ENCODE assay signal across 24 cellular contexts in genomic region chr11:118868659-118869058, GRCh38. TPM values are rescaled to one million over a fixed set of nuclear protein-coding genes. Genes with fewer than 3 reads are reported as not detected.
A peak's percentile ranks its signal among the peaks of the same experiment; 100 is the strongest.
DNase-seq lines count a peak whose midpoint lies in the region; ATAC-seq and TF ChIP-seq lines count a peak whose summit lies in the region.
"Had no signal": no experiment of that assay in that cellular context is flagged by ENCODE, and none has a peak within 500 bp of the region (broad histone marks: within the 10 kb centered on the region; RNA-seq: fewer than 3 reads in every experiment).

No MANE protein-coding gene starts in this region.

- no peak for ATAC-seq in activated T-cell treated with anti-CD3 and anti-CD28 coated beads, Interleukin-2, amount 50 U/mL, for 72 hours (replicated peaks in 1 of 2)
- no peak for ATAC-seq in stimulated activated memory B cell treated with anti-CD40 and anti-IgM and Interleukin-4, amounts not matched to agents 10 μg/mL and 1 μg/mL and 100 μg/mL, for 72 hours
- ATAC-seq in GM19023 (IDR thresholded peaks at IDR 0.05; ENCODE audit: unreplicated experiment) = no peak
- ATAC-seq: A549; activated T-cell treated with anti-CD3 and anti-CD28 coated beads, Interleukin-2, amount 50 U/mL, for 4 hours had no signal

- H2AFZ ChIP-seq in KMS-11 (ENCODE audit: low read depth) = no peak overlapping the region
- H2AFZ ChIP-seq: GM23248 had no signal

- peaks cover 0 to 1% of the 10 kb centered on the region in 2 donors for H3K36me3 Mint-ChIP-seq in activated T-cell treated with anti-CD3 and anti-CD28 coated beads, Interleukin-2, amount 50 U/mL, for 72 hours (ENCODE audit: insufficient read depth in 2 of 2)
- no peaks in the 10 kb centered on the region for H3K36me3 Mint-ChIP-seq in activated T-cell treated with anti-CD3 and anti-CD28 coated beads, Interleukin-2, amount 50 U/mL, for 24 hours (ENCODE audit: low read depth)
- H3K36me3 Mint-ChIP-seq in stimulated activated memory B cell treated with anti-CD40 and anti-IgM and Interleukin-4, amounts not matched to agents 10 μg/mL and 1 μg/mL and 100 μg/mL, for 72 hours = no peaks in the 10 kb centered on the region
- H3K36me3 Mint-ChIP-seq: activated naive CD8-positive, alpha-beta T cell treated with anti-CD3 and anti-CD28 coated beads, Interleukin-2, amount 10 ng/mL, durations not matched to agents 7 days and 5 days had no signal

- H3K27me3 Mint-ChIP-seq in activated T-cell treated with anti-CD3 and anti-CD28 coated beads, Interleukin-2, amount 50 U/mL, for 72 hours (ENCODE audit: low read depth) = no peaks in the 10 kb centered on the region
- H3K27me3 Mint-ChIP-seq in activated T-cell treated with anti-CD3 and anti-CD28 coated beads, Interleukin-2, amount 50 U/mL, for 24 hours = no peaks in the 10 kb centered on the region
- H3K27me3 Mint-ChIP-seq in stimulated activated memory B cell treated with anti-CD40 and anti-IgM and Interleukin-4, amounts not matched to agents 10 μg/mL and 1 μg/mL and 100 μg/mL, for 72 hours = no peaks in the 10 kb centered on the region
- H3K27me3 Mint-ChIP-seq: activated naive CD8-positive, alpha-beta T cell treated with anti-CD3 and anti-CD28 coated beads, Interleukin-2, amount 10 ng/mL, durations not matched to agents 7 days and 5 days had no signal

- peaks cover 45% of the 10 kb centered on the region for H3K4me1 ChIP-seq in KMS-11 (ENCODE audit: low read depth, poor library complexity, severe bottlenecking)
- H3K4me1 ChIP-seq: A549 had no signal

- H3K9me3 Mint-ChIP-seq in activated T-cell treated with anti-CD3 and anti-CD28 coated beads, Interleukin-2, amount 50 U/mL, for 72 hours = no peaks in the 10 kb centered on the region
- no peaks in the 10 kb centered on the region for H3K9me3 Mint-ChIP-seq in activated T-cell treated with anti-CD3 and anti-CD28 coated beads, Interleukin-2, amount 50 U/mL, for 24 hours
- H3K9me3 Mint-ChIP-seq in stimulated activated memory B cell treated with anti-CD40 and anti-IgM and Interleukin-4, amounts not matched to agents 10 μg/mL and 1 μg/mL and 100 μg/mL, for 72 hours = no peaks in the 10 kb centered on the region
- H3K9me3 Mint-ChIP-seq: activated naive CD8-positive, alpha-beta T cell treated with anti-CD3 and anti-CD28 coated beads, Interleukin-2, amount 10 ng/mL, durations not matched to agents 7 days and 5 days; activated T-cell treated with anti-CD3 and anti-CD28 coated beads, Interleukin-2, amount 50 U/mL, for 4 hours; neural crest cell had no signal

- peaks cover 53% of the 10 kb centered on the region for H3K4me1 Mint-ChIP-seq in activated T-cell treated with anti-CD3 and anti-CD28 coated beads, Interleukin-2, amount 50 U/mL, for 72 hours (ENCODE audit: low read depth)
- H3K4me1 Mint-ChIP-seq in activated T-cell treated with anti-CD3 and anti-CD28 coated beads, Interleukin-2, amount 50 U/mL, for 24 hours (ENCODE audit: low read depth) = peaks cover 41% of the 10 kb centered on the region
- H3K4me1 Mint-ChIP-seq in stimulated activated memory B cell treated with anti-CD40 and anti-IgM and Interleukin-4, amounts not matched to agents 10 μg/mL and 1 μg/mL and 100 μg/mL, for 72 hours = peaks cover 45% of the 10 kb centered on the region

- no peaks in the 10 kb centered on the region for H3K36me3 ChIP-seq in KMS-11 (ENCODE audit: insufficient read depth)
- H3K36me3 ChIP-seq: uterus had no signal

- H3K4me3 Mint-ChIP-seq in activated T-cell treated with anti-CD3 and anti-CD28 coated beads, Interleukin-2, amount 50 U/mL, for 72 hours = peak overlapping the region; percentile 20 to 46
- no peak overlapping the region for H3K4me3 Mint-ChIP-seq in activated T-cell treated with anti-CD3 and anti-CD28 coated beads, Interleukin-2, amount 50 U/mL, for 24 hours
- no peak overlapping the region for H3K4me3 Mint-ChIP-seq in stimulated activated memory B cell treated with anti-CD40 and anti-IgM and Interleukin-4, amounts not matched to agents 10 μg/mL and 1 μg/mL and 100 μg/mL, for 72 hours
- H3K4me3 Mint-ChIP-seq: activated T-cell treated with anti-CD3 and anti-CD28 coated beads, Interleukin-2, amount 50 U/mL, for 4 hours; neural crest cell had no signal

- peak overlapping the region; percentile 38; the same call in 1 of the 2 replicates for H3K27ac ChIP-seq in KMS-11
- peak overlapping the region; percentile 46 to 94 for H3K27ac ChIP-seq in coronary artery
- H3K27ac ChIP-seq: A549, GM23248 had no signal

- H3K79me2 ChIP-seq in KMS-11 (ENCODE audit: insufficient read depth, low read depth) = no peaks in the 10 kb centered on the region

- DNase-seq in activated T-cell treated with anti-CD3 and anti-CD28 coated beads, Interleukin-2, amount 50 U/mL, for 72 hours = no peak
- DNase-seq in activated T-cell treated with anti-CD3 and anti-CD28 coated beads, Interleukin-2, amount 50 U/mL, for 24 hours = no peak
- no peak for DNase-seq in coronary artery (ENCODE audit: low spot score)
- DNase-seq in NCI-H345 (lab: John Stamatoyannopoulos, UW) = no peak
- no peak for DNase-seq in NCI-H1105 treated with DMSO at 0.1 percent for 48 hours (lab: John Stamatoyannopoulos, UW)
- DNase-seq: activated CD4-positive, CD25-positive, alpha-beta regulatory T cell; activated naive CD8-positive, alpha-beta T cell treated with anti-CD3 and anti-CD28 coated beads, Interleukin-2, amount 10 ng/mL, durations not matched to agents 7 days and 5 days; activated T-cell treated with anti-CD3 and anti-CD28 coated beads, Interleukin-2, amount 50 U/mL, for 4 hours; C1 segment of cervical spinal cord; DMS 273 treated with DMSO at 0.1 percent for 48 hours; GF-D8; glutamatergic neuron; GM23248; NCI-H146; NCI-H82; small intestine; stimulated activated CD4-positive, alpha-beta T cell treated with anti-CD3 and anti-CD28 coated beads, Interleukin-4, amount 100 ng/mL, for 24 hours; uterus had no signal

- no peak for TF ChIP-seq CTCF in KMS-11 (conservative IDR thresholded peaks at IDR 0.05; ENCODE audit: low read depth, low read length)
- TF ChIP-seq CTCF in coronary artery (IDR thresholded peaks at IDR 0.05) = no peak

- no peaks in the 10 kb centered on the region for H4K20me1 ChIP-seq in KMS-11 (ENCODE audit: insufficient read depth)

- H3K4me2 ChIP-seq in KMS-11 = peak overlapping the region; percentile 33; the same call in 1 of the 2 replicates
- H3K4me2 ChIP-seq: A549 had no signal

- no peaks in the 10 kb centered on the region for H3K27me3 ChIP-seq in KMS-11 (ENCODE audit: insufficient read depth, low read depth)
- H3K27me3 ChIP-seq: uterus had no signal

- H3K4me3 ChIP-seq in KMS-11 (IDR thresholded peaks at IDR 0.05; ENCODE audit: insufficient read depth, low read depth, low read length) = no peak overlapping the region
- no peak overlapping the region for H3K4me3 ChIP-seq in coronary artery
- H3K4me3 ChIP-seq: A549, GM23248, uterus had no signal

- no peak overlapping the region for H3K9ac ChIP-seq in KMS-11
- H3K9ac ChIP-seq: GM23248 had no signal

- peak overlapping the region; percentile 38 for H3K27ac Mint-ChIP-seq in activated T-cell treated with anti-CD3 and anti-CD28 coated beads, Interleukin-2, amount 50 U/mL, for 72 hours
- no peak overlapping the region for H3K27ac Mint-ChIP-seq in activated T-cell treated with anti-CD3 and anti-CD28 coated beads, Interleukin-2, amount 50 U/mL, for 24 hours
- peak overlapping the region; percentile 58 for H3K27ac Mint-ChIP-seq in stimulated activated memory B cell treated with anti-CD40 and anti-IgM and Interleukin-4, amounts not matched to agents 10 μg/mL and 1 μg/mL and 100 μg/mL, for 72 hours

RNA-seq across cellular contexts. Expression of gene CXCR5, which starts 15.0 kb away (rescaled TPM):
- total RNA-seq in activated T-cell treated with anti-CD3 and anti-CD28 coated beads, Interleukin-2, amount 50 U/mL, for 72 hours = 10 to 100 TPM; 16.9 to 20.3 TPM
- total RNA-seq: GM23248, neural crest cell, pulmonary artery endothelial cell had no signal

RNA-seq across cellular contexts. Expression of gene BCL9L, which starts 57.1 kb away (rescaled TPM):
- 10 to 100 TPM; 33.5 to 34.5 TPM for total RNA-seq in activated T-cell treated with anti-CD3 and anti-CD28 coated beads, Interleukin-2, amount 50 U/mL, for 72 hours

Comparison
In these comparisons a context has a peak if more than half of its experiments do, and no peak if none do; other contexts are left out.
1. H3K4me3 Mint-ChIP-seq: peak in activated T-cell treated with anti-CD3 and anti-CD28 coated beads, Interleukin-2, amount 50 U/mL, for 72 hours (2 of 2); none in activated T-cell treated with anti-CD3 and anti-CD28 coated beads, Interleukin-2, amount 50 U/mL, for 24 hours (single experiment) and stimulated activated memory B cell treated with anti-CD40 and anti-IgM and Interleukin-4, amounts not matched to agents 10 μg/mL and 1 μg/mL and 100 μg/mL, for 72 hours (single experiment).